In the genomic region with DNA sequence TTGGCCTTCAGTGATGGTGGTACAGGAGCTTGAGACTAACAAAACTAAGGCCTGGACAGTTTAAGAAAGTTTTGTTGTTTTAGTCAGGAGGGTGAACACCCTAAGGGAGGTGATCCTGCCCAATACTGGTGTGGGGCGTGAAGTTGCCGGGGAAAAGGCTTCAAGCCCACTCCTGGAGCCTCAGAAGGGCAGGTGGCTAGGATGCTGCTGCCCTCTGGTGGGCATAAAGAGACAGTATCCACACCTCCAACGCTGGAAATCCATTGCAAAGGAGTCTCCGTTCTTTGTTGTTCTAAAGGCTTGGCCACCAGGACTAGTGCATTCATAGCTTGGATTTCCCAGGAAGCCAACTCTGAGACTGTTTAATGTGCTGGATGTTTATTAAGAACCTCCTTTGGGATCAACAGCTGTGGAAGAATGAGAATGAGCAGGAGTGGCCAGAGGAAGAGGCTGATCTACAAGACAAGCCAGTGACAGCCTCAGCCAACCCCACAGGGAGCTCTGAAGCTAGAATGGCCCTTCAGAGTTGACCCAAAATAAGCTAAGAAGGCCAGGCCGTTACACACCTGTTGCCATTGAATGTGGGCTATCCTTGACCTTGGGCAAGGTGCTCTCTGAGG, we compare ENCODE assay signal across 8 cellular contexts. TPM values are rescaled to one million over a fixed set of nuclear protein-coding genes. Genes with fewer than 3 reads are reported as not detected.
DNase-seq lines count a peak whose midpoint lies in the region; ATAC-seq and TF ChIP-seq lines count a peak whose summit lies in the region.

No MANE protein-coding gene starts in this region.

- no peaks in the 10 kb centered on the region for H3K4me1 ChIP-seq in CD4-positive, CD25-positive, alpha-beta regulatory T cell (ENCODE audit: control insufficient read depth, insufficient read depth, low read length, poor library complexity, severe bottlenecking)
- no peaks in the 10 kb centered on the region for H3K4me1 ChIP-seq in endodermal cell (ENCODE audit: control insufficient read depth, insufficient read depth, low read length)

- H3K9ac ChIP-seq in endodermal cell (ENCODE audit: extremely low read depth, low read length, poor library complexity, severe bottlenecking): no peak overlapping the region

- ATAC-seq in CD4-positive, CD25-positive, alpha-beta regulatory T cell (ENCODE audit: low read depth in 2 of 2): peak; percentile 66 to 80
- ATAC-seq in GM21381 (IDR thresholded peaks at IDR 0.05; ENCODE audit: unreplicated experiment): no peak

- no peaks in the 10 kb centered on the region for H3K27me3 Mint-ChIP-seq in CD4-positive, CD25-positive, alpha-beta regulatory T cell
- no peaks in the 10 kb centered on the region for H3K27me3 Mint-ChIP-seq in endodermal cell (ENCODE audit: insufficient read depth)
- H3K27me3 Mint-ChIP-seq in type B pancreatic cell: no peaks in the 10 kb centered on the region

- no peaks in the 10 kb centered on the region for H3K9me3 ChIP-seq in CD4-positive, CD25-positive, alpha-beta regulatory T cell (ENCODE audit: control insufficient read depth in 2 of 2, low read length in 2 of 2)
- H3K9me3 ChIP-seq in endodermal cell (ENCODE audit: control insufficient read depth, low read length): no peaks in the 10 kb centered on the region

- DNase-seq in CD4-positive, CD25-positive, alpha-beta regulatory T cell: peak; percentile 34 to 67 (median 54)
- peak; percentile 81 for DNase-seq in HEK293T (ENCODE audit: extremely low spot score)
- peak; percentile 29 for DNase-seq in NCI-H748 (lab: John Stamatoyannopoulos, UW; ENCODE audit: unreplicated experiment)
- DNase-seq in activated CD4-positive, alpha-beta T cell treated with anti-CD3 and anti-CD28 coated beads, Interleukin-2, amount 50 U/mL, for 48 hours: peak; percentile 37 to 40
- peak; percentile 85 for DNase-seq in endodermal cell
- DNase-seq in mucosa of gallbladder (ENCODE audit: low spot score): peak; percentile 48
- DNase-seq in type B pancreatic cell (ENCODE audit: extremely low spot score, unreplicated experiment): peak; percentile 72

- peak overlapping the region in 1 of 4 donors; percentile 13 for H3K4me3 Mint-ChIP-seq in CD4-positive, CD25-positive, alpha-beta regulatory T cell
- no peak overlapping the region for H3K4me3 Mint-ChIP-seq in endodermal cell
- H3K4me3 Mint-ChIP-seq in type B pancreatic cell: no peak overlapping the region

- CTCF ChIA-PET in HEK293T (lab: Yijun Ruan, JAX): interaction anchor here (0.7 to 2.6 kb wide), 19 partner anchors 10 to 276 kb away, joined by 3 to 29 read pairs (median 4); a partner anchor contains a TSS

- H3K36me3 Mint-ChIP-seq in CD4-positive, CD25-positive, alpha-beta regulatory T cell: no peaks in the 10 kb centered on the region
- H3K36me3 Mint-ChIP-seq in endodermal cell (ENCODE audit: low read depth) (peaks cover 13% of the 10 kb centered on the region), type B pancreatic cell (no peaks in the 10 kb centered on the region)

- H3K9me3 Mint-ChIP-seq in CD4-positive, CD25-positive, alpha-beta regulatory T cell: no peaks in the 10 kb centered on the region
- H3K9me3 Mint-ChIP-seq in endodermal cell: no peaks in the 10 kb centered on the region
- no peaks in the 10 kb centered on the region for H3K9me3 Mint-ChIP-seq in type B pancreatic cell

- peak; percentile 94 for TF ChIP-seq CTCF in endodermal cell (conservative IDR thresholded peaks at IDR 0.05)
- TF ChIP-seq CTCF in type B pancreatic cell (conservative IDR thresholded peaks at IDR 0.05): peak; percentile 94

- no peaks in the 10 kb centered on the region for H3K36me3 ChIP-seq in CD4-positive, CD25-positive, alpha-beta regulatory T cell (ENCODE audit: control insufficient read depth, insufficient read depth, low read length)
- peaks cover 18% of the 10 kb centered on the region for H3K36me3 ChIP-seq in endodermal cell (ENCODE audit: control insufficient read depth, insufficient read depth, low read length)

- POLR2A ChIA-PET in HEK293T (lab: Yijun Ruan, JAX): interaction anchor here (3.8 kb wide), 1 partner anchor 43 kb away, joined by 30 read pairs; a partner anchor contains a TSS

- no peak overlapping the region for H3K27ac Mint-ChIP-seq in CD4-positive, CD25-positive, alpha-beta regulatory T cell
- H3K27ac Mint-ChIP-seq in endodermal cell: no peak overlapping the region
- H3K27ac Mint-ChIP-seq in type B pancreatic cell: peak overlapping the region; percentile 1

- no peak overlapping the region for H3K4me3 ChIP-seq in CD4-positive, CD25-positive, alpha-beta regulatory T cell (ENCODE audit: low read depth, low read length)
- H3K4me3 ChIP-seq in endodermal cell (ENCODE audit: low read length): no peak overlapping the region

- H3K27ac ChIP-seq in CD4-positive, CD25-positive, alpha-beta regulatory T cell (ENCODE audit: insufficient read depth, low read length, poor library complexity, severe bottlenecking): no peak overlapping the region
- H3K27ac ChIP-seq in endodermal cell (ENCODE audit: low read depth, low read length): no peak overlapping the region

- H3K27me3 ChIP-seq in CD4-positive, CD25-positive, alpha-beta regulatory T cell (ENCODE audit: control insufficient read depth, insufficient read depth, low read length): no peaks in the 10 kb centered on the region
- no peaks in the 10 kb centered on the region for H3K27me3 ChIP-seq in endodermal cell (ENCODE audit: control insufficient read depth, insufficient read depth, low read length, poor library complexity, severe bottlenecking)

- H3K4me1 Mint-ChIP-seq in CD4-positive, CD25-positive, alpha-beta regulatory T cell: peaks cover 0 to 8% (median 4%) of the 10 kb centered on the region in 4 donors
- H3K4me1 Mint-ChIP-seq in endodermal cell: peaks cover 10% of the 10 kb centered on the region
- peaks cover 17% of the 10 kb centered on the region for H3K4me1 Mint-ChIP-seq in type B pancreatic cell (ENCODE audit: unreplicated experiment)

- WGBS in endodermal cell (ENCODE audit: insufficient coverage in 1 of 2, insufficient read length in 1 of 2), 2 experiments: 43 to 51% methylated on average over 4 to 5 of the region's 5 CpGs

TF ChIP-seq in HEK293T, 16 proteins besides CTCF, POLR2A, EP300 and RAD21:
- TF ChIP-seq, protein P1, sequence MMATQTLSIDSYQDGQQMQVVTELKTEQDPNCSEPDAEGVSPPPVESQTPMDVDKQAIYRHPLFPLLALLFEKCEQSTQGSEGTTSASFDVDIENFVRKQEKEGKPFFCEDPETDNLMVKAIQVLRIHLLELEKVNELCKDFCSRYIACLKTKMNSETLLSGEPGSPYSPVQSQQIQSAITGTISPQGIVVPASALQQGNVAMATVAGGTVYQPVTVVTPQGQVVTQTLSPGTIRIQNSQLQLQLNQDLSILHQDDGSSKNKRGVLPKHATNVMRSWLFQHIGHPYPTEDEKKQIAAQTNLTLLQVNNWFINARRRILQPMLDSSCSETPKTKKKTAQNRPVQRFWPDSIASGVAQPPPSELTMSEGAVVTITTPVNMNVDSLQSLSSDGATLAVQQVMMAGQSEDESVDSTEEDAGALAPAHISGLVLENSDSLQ (IDR thresholded peaks at IDR 0.05): no peak
- TF ChIP-seq TARDBP (IDR thresholded peaks at IDR 0.05) (no peak), SP1 (IDR thresholded peaks at IDR 0.05) (no peak), FOXA1 (IDR thresholded peaks at IDR 0.05) (no peak), ZNF384 (IDR thresholded peaks at IDR 0.05) (no peak), HDGF (IDR thresholded peaks at IDR 0.05; ENCODE audit: borderline replicate concordance) (no peak), BHLHE40 (IDR thresholded peaks at IDR 0.05; ENCODE audit: borderline replicate concordance) (no peak), LEF1 (IDR thresholded peaks at IDR 0.05; ENCODE audit: borderline replicate concordance) (no peak), L3MBTL2 (conservative IDR thresholded peaks at IDR 0.05) (no peak), FOXM1 (IDR thresholded peaks at IDR 0.05; ENCODE audit: borderline replicate concordance) (no peak), SUZ12 (IDR thresholded peaks at IDR 0.05) (no peak), ELF4 (IDR thresholded peaks at IDR 0.05) (no peak), FOXK2 (IDR thresholded peaks at IDR 0.05) (no peak), ARNT (IDR thresholded peaks at IDR 0.05) (no peak), NFRKB (IDR thresholded peaks at IDR 0.05) (no peak), CTBP1 (IDR thresholded peaks at IDR 0.05; ENCODE audit: borderline replicate concordance) (no peak)

RNA-seq across cellular contexts. Expression of a gene that starts 8.2 kb away (rescaled TPM):
- 9.0 TPM for total RNA-seq in CD4-positive, CD25-positive, alpha-beta regulatory T cell
- polyA plus RNA-seq in CD4-positive, CD25-positive, alpha-beta regulatory T cell: 10 to 100 TPM; 12.6 to 23.9 (median 15.9) TPM
- total RNA-seq in endodermal cell: 10 to 100 TPM in 1 of 2 donors, 1 to 10 TPM in 1; 9.8 to 13.0 TPM
- polyA plus RNA-seq in endodermal cell (2013, experiment 1 of 2): 8.9 TPM
- polyA plus RNA-seq in endodermal cell (2013, experiment 2 of 2): 8.1 TPM
- 11.0 TPM for total RNA-seq in mucosa of gallbladder
- total RNA-seq in type B pancreatic cell (ENCODE audit: low replicate concordance): 3.3 and 10.0 TPM in 2 replicates

RNA-seq across cellular contexts. Expression of a gene that starts 42.9 kb away (rescaled TPM):
- total RNA-seq in CD4-positive, CD25-positive, alpha-beta regulatory T cell: 2.9 TPM
- under 1 TPM; 0.13 to 0.95 (median 0.29) TPM for polyA plus RNA-seq in CD4-positive, CD25-positive, alpha-beta regulatory T cell
- 10 to 100 TPM; 39.0 to 52.6 TPM for total RNA-seq in endodermal cell
- polyA plus RNA-seq in endodermal cell (2013, experiment 1 of 2): 24.9 TPM
- polyA plus RNA-seq in endodermal cell (2013, experiment 2 of 2): 26.6 TPM
- 0.95 TPM for total RNA-seq in mucosa of gallbladder
- total RNA-seq in type B pancreatic cell (ENCODE audit: low replicate concordance): 11.2 and 29.7 TPM in 2 replicates

Comparison
In these comparisons a context has a peak if more than half of its experiments do, and no peak if none do; other contexts are left out.
1. DNase-seq: peak in every context shown above with its lines; median percentile 85 in endodermal cell; 81 in HEK293T; 72 in type B pancreatic cell; 54 in CD4-positive, CD25-positive, alpha-beta regulatory T cell; 48 in mucosa of gallbladder; 38 in activated CD4-positive, alpha-beta T cell treated with anti-CD3 and anti-CD28 coated beads, Interleukin-2, amount 50 U/mL, for 48 hours; 29 in NCI-H748.